Comparison of ENCODE assay signal across 8 cellular contexts in genomic region chr14:24081739-24082204, GRCh38. TPM values are rescaled to one million over a fixed set of nuclear protein-coding genes. Genes with fewer than 3 reads are reported as not detected.
DNase-seq lines count a peak whose midpoint lies in the region; ATAC-seq lines count a peak whose summit lies in the region.

No MANE protein-coding gene starts in this region.

- peak overlapping the region; percentile 90 for H3K27ac Mint-ChIP-seq in activated CD4-positive, alpha-beta T cell treated with anti-CD3 and anti-CD28 coated beads, Interleukin-2, amount 10 ng/mL, durations not matched to agents 7 days and 5 days
- peak overlapping the region; percentile 32 to 74 for H3K27ac Mint-ChIP-seq in activated naive CD4-positive, alpha-beta T cell treated with anti-CD3 and anti-CD28 coated beads, Interleukin-2, amount 50 U/mL, for 72 hours

- no peaks in the 10 kb centered on the region for H3K4me1 ChIP-seq in aorta (ENCODE audit: control insufficient read depth in 1 of 2, insufficient read depth in 2 of 2, low read length in 2 of 2)

- peaks cover 3% of the 10 kb centered on the region for H3K27me3 Mint-ChIP-seq in activated CD4-positive, alpha-beta T cell treated with anti-CD3 and anti-CD28 coated beads, Interleukin-2, amount 10 ng/mL, durations not matched to agents 7 days and 5 days

- H3K4me3 ChIP-seq in aorta (ENCODE audit: low read length in 2 of 2), result peak overlapping the region in 1 of 2 donors; percentile 58

- peaks cover 27% of the 10 kb centered on the region for H3K4me1 Mint-ChIP-seq in activated CD4-positive, alpha-beta T cell treated with anti-CD3 and anti-CD28 coated beads, Interleukin-2, amount 10 ng/mL, durations not matched to agents 7 days and 5 days

- no peak for ATAC-seq in activated naive CD4-positive, alpha-beta T cell treated with anti-CD3 and anti-CD28 coated beads, Interleukin-2, amount 50 U/mL, for 72 hours
- no peak for ATAC-seq in aorta (ENCODE audit: low FRiP score)

- H3K36me3 ChIP-seq in aorta (ENCODE audit: control insufficient read depth in 1 of 2, insufficient read depth in 2 of 2, low read length in 1 of 2), result no peaks in the 10 kb centered on the region

- H3K9me3 Mint-ChIP-seq in activated CD4-positive, alpha-beta T cell treated with anti-CD3 and anti-CD28 coated beads, Interleukin-2, amount 10 ng/mL, durations not matched to agents 7 days and 5 days, result no peaks in the 10 kb centered on the region
- no peaks in the 10 kb centered on the region for H3K9me3 Mint-ChIP-seq in activated naive CD4-positive, alpha-beta T cell treated with anti-CD3 and anti-CD28 coated beads, Interleukin-2, amount 50 U/mL, for 72 hours

- no peak for DNase-seq in activated CD4-positive, alpha-beta T cell treated with anti-CD3 and anti-CD28 coated beads, Interleukin-2, amount 10 ng/mL, durations not matched to agents 7 days and 5 days
- DNase-seq in activated CD4-positive, alpha-beta T cell treated with anti-CD3 and anti-CD28 coated beads for 4 hours, result no peak
- no peak for DNase-seq in activated naive CD4-positive, alpha-beta T cell treated with anti-CD3 and anti-CD28 coated beads, Interleukin-2, amount 50 U/mL, for 72 hours (ENCODE audit: low spot score in 2 of 2)
- no peak for DNase-seq in AG08396 (ENCODE audit: low spot score)
- no peak for DNase-seq in aorta
- no peak for DNase-seq in NCI-H226

- WGBS in aorta, 2 donors, result 33 to 37% methylated on average over 23 to 26 of the region's 26 CpGs

- H3K27me3 ChIP-seq in layer of hippocampus (ENCODE audit: control insufficient read depth, insufficient read depth, low read length) (no peaks in the 10 kb centered on the region), aorta (ENCODE audit: control insufficient read depth in 1 of 2, insufficient read depth in 2 of 2, low read length in 1 of 2) (peaks cover 0 to 3% of the 10 kb centered on the region in 2 donors)

- no peaks in the 10 kb centered on the region for H3K36me3 Mint-ChIP-seq in activated CD4-positive, alpha-beta T cell treated with anti-CD3 and anti-CD28 coated beads, Interleukin-2, amount 10 ng/mL, durations not matched to agents 7 days and 5 days (ENCODE audit: low read depth)
- H3K36me3 Mint-ChIP-seq in activated naive CD4-positive, alpha-beta T cell treated with anti-CD3 and anti-CD28 coated beads, Interleukin-2, amount 50 U/mL, for 72 hours, result no peaks in the 10 kb centered on the region

- H3K9me3 ChIP-seq in aorta (ENCODE audit: control insufficient read depth, low read length), result no peaks in the 10 kb centered on the region

- CTCF ChIA-PET in activated CD4-positive, alpha-beta T cell treated with anti-CD3 and anti-CD28 coated beads, Interleukin-2, amount 10 ng/mL, durations not matched to agents 7 days and 5 days (lab: Charles Lee), result interaction anchor here (1.0 to 3.8 kb wide), 7 partner anchors 9 to 79 kb away, joined by 3 to 36 read pairs (median 5); partner anchors contain the start of genes IRF9 and PCK2

- POLR2A ChIA-PET in activated CD4-positive, alpha-beta T cell treated with anti-CD3 and anti-CD28 coated beads, Interleukin-2, amount 10 ng/mL, durations not matched to agents 7 days and 5 days (lab: Charles Lee), result no interaction called here

- peak overlapping the region; percentile 72 for H3K4me3 Mint-ChIP-seq in activated CD4-positive, alpha-beta T cell treated with anti-CD3 and anti-CD28 coated beads, Interleukin-2, amount 10 ng/mL, durations not matched to agents 7 days and 5 days

- intact Hi-C loops in aorta (cut with DNase I), result no loop called here

- H3K27ac ChIP-seq in layer of hippocampus (ENCODE audit: low read depth, low read length) (peak overlapping the region; percentile 66), temporal lobe (ENCODE audit: low read depth, low read length) (peak overlapping the region; percentile 40), aorta (ENCODE audit: low read depth in 1 of 2, low read length in 2 of 2) (no peak overlapping the region)

RNA-seq across cellular contexts. Expression of gene CPNE6, which starts 10.4 kb away (rescaled TPM):
- not detected for total RNA-seq in activated CD4-positive, alpha-beta T cell treated with anti-CD3 and anti-CD28 coated beads, Interleukin-2, amount 10 ng/mL, durations not matched to agents 7 days and 5 days
- under 1 TPM in 1 of 2 donors, not detected in 1; 0.14 TPM for total RNA-seq in activated naive CD4-positive, alpha-beta T cell treated with anti-CD3 and anti-CD28 coated beads, Interleukin-2, amount 50 U/mL, for 72 hours
- total RNA-seq in temporal lobe (46.2 TPM), aorta (under 1 TPM; 0.71 to 0.99 TPM)
- polyA plus RNA-seq in aorta, result under 1 TPM; 0.03 to 0.25 TPM

RNA-seq across cellular contexts. Expression of gene PCK2, which starts 12.3 kb away (rescaled TPM):
- total RNA-seq in activated CD4-positive, alpha-beta T cell treated with anti-CD3 and anti-CD28 coated beads, Interleukin-2, amount 10 ng/mL, durations not matched to agents 7 days and 5 days, result 10 to 100 TPM; 57.4 to 60.3 TPM
- total RNA-seq in activated naive CD4-positive, alpha-beta T cell treated with anti-CD3 and anti-CD28 coated beads, Interleukin-2, amount 50 U/mL, for 72 hours, result 10 to 100 TPM; 40.9 to 89.2 TPM
- total RNA-seq in temporal lobe (0.49 TPM), aorta (10 to 100 TPM; 19.6 to 22.5 TPM)
- polyA plus RNA-seq in aorta, result 10 to 100 TPM; 14.7 to 82.5 TPM

RNA-seq across cellular contexts. Expression of gene CARMIL3, which starts 30.0 kb away (rescaled TPM):
- 1 to 10 TPM in 1 of 2 experiments, under 1 TPM in 1; 0.83 to 1.1 TPM for total RNA-seq in activated CD4-positive, alpha-beta T cell treated with anti-CD3 and anti-CD28 coated beads, Interleukin-2, amount 10 ng/mL, durations not matched to agents 7 days and 5 days
- total RNA-seq in activated naive CD4-positive, alpha-beta T cell treated with anti-CD3 and anti-CD28 coated beads, Interleukin-2, amount 50 U/mL, for 72 hours, result 1 to 10 TPM; 2.1 to 6.7 TPM
- total RNA-seq in temporal lobe (20.4 TPM), aorta (under 1 TPM; 0.24 to 0.42 TPM)
- polyA plus RNA-seq in aorta, result under 1 TPM in 1 of 2 donors, not detected in 1; 0.43 TPM

RNA-seq across cellular contexts. Expression of gene DCAF11, which starts 32.8 kb away (rescaled TPM):
- total RNA-seq in activated CD4-positive, alpha-beta T cell treated with anti-CD3 and anti-CD28 coated beads, Interleukin-2, amount 10 ng/mL, durations not matched to agents 7 days and 5 days, result 100 to 1,000 TPM; 106 to 116 TPM
- total RNA-seq in activated naive CD4-positive, alpha-beta T cell treated with anti-CD3 and anti-CD28 coated beads, Interleukin-2, amount 50 U/mL, for 72 hours, result 100 to 1,000 TPM in 1 of 2 donors, 10 to 100 TPM in 1; 66.7 to 146 TPM
- total RNA-seq in temporal lobe (49.2 TPM), aorta (10 to 100 TPM; 35.5 to 39.6 TPM)
- 10 to 100 TPM; 37.3 to 41.8 TPM for polyA plus RNA-seq in aorta

RNA-seq across cellular contexts. Expression of gene NRL, which starts 33.0 kb away (rescaled TPM):
- total RNA-seq in activated CD4-positive, alpha-beta T cell treated with anti-CD3 and anti-CD28 coated beads, Interleukin-2, amount 10 ng/mL, durations not matched to agents 7 days and 5 days, result 1 to 10 TPM; 3.1 to 3.3 TPM
- 1 to 10 TPM; 2.9 to 4.8 TPM for total RNA-seq in activated naive CD4-positive, alpha-beta T cell treated with anti-CD3 and anti-CD28 coated beads, Interleukin-2, amount 50 U/mL, for 72 hours
- 1.2 TPM for total RNA-seq in temporal lobe
- 1 to 10 TPM; 1.1 to 1.4 TPM for total RNA-seq in aorta
- polyA plus RNA-seq in aorta, result 1 to 10 TPM in 1 of 2 donors, under 1 TPM in 1; 0.63 to 1.3 TPM

Comparison
In these comparisons a context has a peak if more than half of its experiments do, and no peak if none do; other contexts are left out.
1. H3K27ac ChIP-seq: peak in layer of hippocampus (single experiment) and temporal lobe (single experiment); none in aorta (0 of 2).
2. RNA of gene CPNE6, which starts 10.4 kb away (total RNA-seq): 46.2 TPM in temporal lobe (single experiment); 0.71 to 0.99 TPM in aorta, 0.14 TPM in activated naive CD4-positive, alpha-beta T cell treated with anti-CD3 and anti-CD28 coated beads, Interleukin-2, amount 50 U/mL, for 72 hours and not detected in activated CD4-positive, alpha-beta T cell treated with anti-CD3 and anti-CD28 coated beads, Interleukin-2, amount 10 ng/mL, durations not matched to agents 7 days and 5 days; every median in the first group is over 10 times any median in the second.
3. RNA of gene PCK2, which starts 12.3 kb away (total RNA-seq): 40.9 to 89.2 TPM in activated naive CD4-positive, alpha-beta T cell treated with anti-CD3 and anti-CD28 coated beads, Interleukin-2, amount 50 U/mL, for 72 hours, 57.4 to 60.3 TPM in activated CD4-positive, alpha-beta T cell treated with anti-CD3 and anti-CD28 coated beads, Interleukin-2, amount 10 ng/mL, durations not matched to agents 7 days and 5 days and 19.6 to 22.5 TPM in aorta; 0.49 TPM in temporal lobe (single experiment); every median in the first group is over 10 times any median in the second.